In the genomic region with DNA sequence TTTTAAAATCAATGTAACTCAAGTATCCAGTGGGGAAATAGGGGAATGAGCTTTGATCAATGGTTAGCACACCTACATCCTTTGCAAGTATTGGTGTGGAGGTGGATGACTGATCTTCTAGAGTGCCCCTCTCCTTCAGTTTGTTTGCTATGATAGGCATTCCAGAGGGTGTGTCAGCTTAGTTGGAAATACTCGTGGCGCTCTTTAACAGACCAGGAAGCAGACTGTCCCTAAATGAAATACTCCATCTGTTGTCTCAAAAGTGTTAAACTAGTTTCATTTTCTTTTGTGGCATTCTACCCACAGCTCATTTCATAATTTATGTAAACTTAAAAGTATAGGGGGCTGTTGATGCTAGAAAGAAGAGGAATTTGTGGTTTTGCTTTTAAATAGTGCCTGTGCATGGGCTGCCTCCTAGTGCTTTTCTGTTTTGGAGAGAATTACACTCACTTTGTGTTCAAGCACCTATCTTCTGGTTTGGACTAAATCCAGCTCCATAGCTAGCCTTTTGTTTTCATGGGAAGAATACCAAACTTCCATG, we compare ENCODE assay signal across 8 cellular contexts.
DNase-seq lines count a peak whose midpoint lies in the region; ATAC-seq and TF ChIP-seq lines count a peak whose summit lies in the region.

No MANE protein-coding gene starts in this region.

- peaks cover 18% of the 10 kb centered on the region for H3K4me1 Mint-ChIP-seq in activated B cell treated with CpG ODN at 0.5 μM for 24 hours

- WGBS in testis, 2 donors = 21 to 22% methylated on average over 2 of the region's 2 CpGs

- no peak overlapping the region for H3K4me3 ChIP-seq in testis

- peak; percentile 58 for ATAC-seq in HG03575 (IDR thresholded peaks at IDR 0.05; ENCODE audit: extremely low read depth, insufficient number of reproducible peaks, low FRiP score, unreplicated experiment)
- ATAC-seq in activated B cell treated with CpG ODN at 0.5 μM for 24 hours (ENCODE audit: low read depth) = peak; percentile 78
- peak; percentile 73 for ATAC-seq in left ventricle myocardium superior

- no peaks in the 10 kb centered on the region for H3K27me3 Mint-ChIP-seq in activated B cell treated with CpG ODN at 0.5 μM for 24 hours

- peaks cover 35% of the 10 kb centered on the region for H3K4me1 ChIP-seq in testis

- no peaks in the 10 kb centered on the region for H3K36me3 ChIP-seq in testis (ENCODE audit: low read depth, missing control alignments)

- H3K9me3 ChIP-seq in testis = no peaks in the 10 kb centered on the region

- no peaks in the 10 kb centered on the region for H3K27me3 ChIP-seq in testis

- no peaks in the 10 kb centered on the region for H3K9me3 Mint-ChIP-seq in activated B cell treated with CpG ODN at 0.5 μM for 24 hours

- H3K36me3 Mint-ChIP-seq in activated B cell treated with CpG ODN at 0.5 μM for 24 hours (ENCODE audit: low read depth) = no peaks in the 10 kb centered on the region

- peak overlapping the region; percentile 26 to 46 for H3K27ac ChIP-seq in testis

- POLR2A ChIA-PET in activated B cell treated with CpG ODN at 0.5 μM for 24 hours (lab: Charles Lee) = interaction anchor here (0.5 to 0.6 kb wide), 2 partner anchors 328 to 649 kb away, joined by 4 to 7 read pairs; no protein-coding TSS in a partner anchor

- intact Hi-C loops in activated B cell treated with CpG ODN at 0.5 μM for 24 hours (cut with micrococcal nuclease) = loop anchor here (1.0 kb wide), 1 partner anchor 97 kb away; no protein-coding TSS in a partner anchor
- intact Hi-C loops in left ventricle myocardium superior (cut with micrococcal nuclease) = no loop called here
- intact Hi-C loops in testis (cut with DNase I; ENCODE audit: low total_unique reads) = no loop called here

- TF ChIP-seq POLR2A in testis (IDR thresholded peaks at IDR 0.05) = no peak

- CTCF ChIA-PET in activated B cell treated with CpG ODN at 0.5 μM for 24 hours (lab: Charles Lee) = interaction anchor here (1.4 to 2.6 kb wide), 2 partner anchors 38 to 97 kb away, joined by 3 to 25 read pairs; no protein-coding TSS in a partner anchor

- DNase-seq in EH (ENCODE audit: low read depth) = peak; percentile 85
- DNase-seq in GM20000 (ENCODE audit: low spot score) = peak; percentile 15
- DNase-seq in activated B cell treated with CpG ODN at 0.5 μM for 24 hours = no peak
- no peak for DNase-seq in left ventricle myocardium superior
- no peak for DNase-seq in testis
- DNase-seq in activated CD4-positive, alpha-beta T cell treated with anti-CD3 and anti-CD28 coated beads, Interleukin-2, amount 50 U/mL, for 48 hours = no peak
- DNase-seq in SHP77 (lab: John Stamatoyannopoulos, UW) = no peak

- no peak overlapping the region for H3K4me3 Mint-ChIP-seq in activated B cell treated with CpG ODN at 0.5 μM for 24 hours

- TF ChIP-seq CTCF in GM20000 (IDR thresholded peaks at IDR 0.05; ENCODE audit: extremely low read depth, missing control alignments) = no peak
- TF ChIP-seq CTCF in activated B cell treated with CpG ODN at 0.5 μM for 24 hours (IDR thresholded peaks at IDR 0.05) = no peak
- no peak for TF ChIP-seq CTCF in testis (IDR thresholded peaks at IDR 0.05)

- H3K27ac Mint-ChIP-seq in activated B cell treated with CpG ODN at 0.5 μM for 24 hours = peak overlapping the region; percentile 47

Comparison
In these comparisons a context has a peak if more than half of its experiments do, and no peak if none do; other contexts are left out.
1. DNase-seq: peak in EH (single experiment) and GM20000 (single experiment); none in activated B cell treated with CpG ODN at 0.5 μM for 24 hours (single experiment), left ventricle myocardium superior (single experiment), testis (single experiment), activated CD4-positive, alpha-beta T cell treated with anti-CD3 and anti-CD28 coated beads, Interleukin-2, amount 50 U/mL, for 48 hours (0 of 2) and SHP77 (0 of 2).
2. Peak in every context shown above with its lines, with median percentiles within 50 percentile points of each other: ATAC-seq.